Comparison of ENCODE assay signal across 17 cellular contexts in genomic region chr1:188988589-188988988, GRCh38.
DNase-seq lines count a peak whose midpoint lies in the region; ATAC-seq and TF ChIP-seq lines count a peak whose summit lies in the region.
"Had no signal": no experiment of that assay in that cellular context is flagged by ENCODE, and none has a peak within 500 bp of the region (broad histone marks: within the 10 kb centered on the region; RNA-seq: fewer than 3 reads in every experiment).

No MANE protein-coding gene starts in this region.

- no peaks in the 10 kb centered on the region for H4K20me1 ChIP-seq in SK-N-SH (ENCODE audit: insufficient read depth)

- ATAC-seq in heart left ventricle = no peak

- CTCF ChIA-PET in SK-N-SH (lab: Yijun Ruan, JAX) = no interaction called here

- POLR2A ChIA-PET in SK-N-SH (lab: Yijun Ruan, JAX) = no interaction called here

- no peak overlapping the region for H3K4me3 Mint-ChIP-seq in activated T-helper 1 cell treated with anti-CD3 and anti-CD28 coated beads, Interleukin-12 subunit alpha, Interleukin-12 subunit beta, Interleukin-2, Interleukin-4 antibody, amounts not matched to agents 30 ng/mL and 10 ng/mL and 1 ng/mL, durations not matched to agents 14 hours and 24 hours and 36 hours
- H3K4me3 Mint-ChIP-seq: CD4-positive, CD25-positive, alpha-beta regulatory T cell; IgD-negative memory B cell had no signal

- no peaks in the 10 kb centered on the region for H3K27me3 Mint-ChIP-seq in activated T-helper 1 cell treated with anti-CD3 and anti-CD28 coated beads, Interleukin-12 subunit alpha, Interleukin-12 subunit beta, Interleukin-2, Interleukin-4 antibody, amounts not matched to agents 30 ng/mL and 10 ng/mL and 1 ng/mL, durations not matched to agents 14 hours and 24 hours and 36 hours (ENCODE audit: insufficient read depth)
- H3K27me3 Mint-ChIP-seq: CD4-positive, CD25-positive, alpha-beta regulatory T cell; IgD-negative memory B cell had no signal

- in situ Hi-C loops in ACHN (cut with HindIII; ENCODE audit: low pct_ligation_motif_present, low pct_unique_long_range_greater_than_20kb, low sequenced_read_pairs) = no loop called here

- H3F3A ChIP-seq in SK-N-SH (replicated peaks; ENCODE audit: insufficient read depth) = no peaks in the 10 kb centered on the region

- H3K4me3 ChIP-seq in SK-N-SH (ENCODE audit: low read depth in 2 of 2, low read length in 1 of 2) = no peak overlapping the region
- H3K4me3 ChIP-seq in heart left ventricle = no peak overlapping the region
- H3K4me3 ChIP-seq: GM23248 had no signal

- no peak for TF ChIP-seq POLR2A in heart left ventricle (IDR thresholded peaks at IDR 0.05)

- no peaks in the 10 kb centered on the region; a peak in 2 of 4 replicates for H3K4me1 ChIP-seq in SK-N-SH (ENCODE audit: control insufficient read depth in 1 of 2, insufficient read depth in 2 of 2, low read depth in 1 of 2, low read length in 1 of 2)
- H3K4me1 ChIP-seq in heart left ventricle = no peaks in the 10 kb centered on the region

- no peaks in the 10 kb centered on the region for H3K9me2 ChIP-seq in SK-N-SH

- no peaks in the 10 kb centered on the region for H3K36me3 Mint-ChIP-seq in activated T-helper 1 cell treated with anti-CD3 and anti-CD28 coated beads, Interleukin-12 subunit alpha, Interleukin-12 subunit beta, Interleukin-2, Interleukin-4 antibody, amounts not matched to agents 30 ng/mL and 10 ng/mL and 1 ng/mL, durations not matched to agents 14 hours and 24 hours and 36 hours (ENCODE audit: low read depth)
- H3K36me3 Mint-ChIP-seq: CD4-positive, CD25-positive, alpha-beta regulatory T cell; IgD-negative memory B cell had no signal

- H3K4me2 ChIP-seq in SK-N-SH = no peak overlapping the region

- H3K27ac ChIP-seq in SK-N-SH (ENCODE audit: low read depth in 2 of 2, low read length in 1 of 2) (no peak overlapping the region), heart left ventricle (no peak overlapping the region)
- H3K27ac ChIP-seq: GM23248, RWPE1 had no signal

- peaks cover 3% of the 10 kb centered on the region for H3K9me3 Mint-ChIP-seq in activated T-helper 1 cell treated with anti-CD3 and anti-CD28 coated beads, Interleukin-12 subunit alpha, Interleukin-12 subunit beta, Interleukin-2, Interleukin-4 antibody, amounts not matched to agents 30 ng/mL and 10 ng/mL and 1 ng/mL, durations not matched to agents 14 hours and 24 hours and 36 hours

- H3K36me3 ChIP-seq in SK-N-SH (replicated peaks in 1 of 2; ENCODE audit: control insufficient read depth in 1 of 2, insufficient read depth in 2 of 2, low read length in 1 of 2) (no peaks in the 10 kb centered on the region), heart left ventricle (no peaks in the 10 kb centered on the region)

- H3K27ac Mint-ChIP-seq in activated T-helper 1 cell treated with anti-CD3 and anti-CD28 coated beads, Interleukin-12 subunit alpha, Interleukin-12 subunit beta, Interleukin-2, Interleukin-4 antibody, amounts not matched to agents 30 ng/mL and 10 ng/mL and 1 ng/mL, durations not matched to agents 14 hours and 24 hours and 36 hours = no peak overlapping the region
- H3K27ac Mint-ChIP-seq: CD4-positive, CD25-positive, alpha-beta regulatory T cell; IgD-negative memory B cell had no signal

- no peaks in the 10 kb centered on the region for H3K27me3 ChIP-seq in SK-N-SH (ENCODE audit: insufficient read depth)
- no peaks in the 10 kb centered on the region for H3K27me3 ChIP-seq in heart left ventricle

- peak; percentile 14; the same call in 1 of the 2 replicates for TF ChIP-seq CTCF in SK-N-SH (IDR thresholded peaks at IDR 0.05)
- no peak for TF ChIP-seq CTCF in heart left ventricle (IDR thresholded peaks at IDR 0.05)

- no peak overlapping the region for H3K9ac ChIP-seq in SK-N-SH
- H3K9ac ChIP-seq: GM23248 had no signal

- peak; percentile 16 for DNase-seq in ACHN
- DNase-seq in HS-5 (ENCODE audit: low read depth) = peak; percentile 1
- DNase-seq in SK-N-SH = no peak
- peak; percentile 10 for DNase-seq in fibroblast of peridontal ligament (ENCODE audit: extremely low read depth)
- DNase-seq in activated T-helper 1 cell treated with anti-CD3 and anti-CD28 coated beads, Interleukin-12 subunit alpha, Interleukin-12 subunit beta, Interleukin-2, Interleukin-4 antibody, amounts not matched to agents 30 ng/mL and 10 ng/mL and 1 ng/mL, durations not matched to agents 14 hours and 24 hours and 36 hours (ENCODE audit: low spot score) = no peak
- no peak for DNase-seq in heart left ventricle
- DNase-seq in cardiac septum (ENCODE audit: low spot score) = no peak
- DNase-seq in OCI-M2 (lab: John Stamatoyannopoulos, UW; ENCODE audit: unreplicated experiment) = no peak
- DNase-seq: CD4-positive, CD25-positive, alpha-beta regulatory T cell; DMS79 treated with DMSO at 0.1 percent for 48 hours; GF-D8; GM23248; NCI-H1417 treated with DMSO at 0.1 percent for 48 hours; NCI-H2029 treated with DMSO at 0.1 percent for 48 hours; NCI-H524 had no signal

- no peaks in the 10 kb centered on the region for H3K4me1 Mint-ChIP-seq in activated T-helper 1 cell treated with anti-CD3 and anti-CD28 coated beads, Interleukin-12 subunit alpha, Interleukin-12 subunit beta, Interleukin-2, Interleukin-4 antibody, amounts not matched to agents 30 ng/mL and 10 ng/mL and 1 ng/mL, durations not matched to agents 14 hours and 24 hours and 36 hours (ENCODE audit: low read depth)
- H3K4me1 Mint-ChIP-seq: CD4-positive, CD25-positive, alpha-beta regulatory T cell; IgD-negative memory B cell had no signal

- H3K9me3 ChIP-seq in SK-N-SH = no peaks in the 10 kb centered on the region
- H3K9me3 ChIP-seq in heart left ventricle = peaks cover 0 to 8% (median 0%) of the 10 kb centered on the region in 12 donors

- intact Hi-C loops in activated T-helper 1 cell treated with anti-CD3 and anti-CD28 coated beads, Interleukin-12 subunit alpha, Interleukin-12 subunit beta, Interleukin-2, Interleukin-4 antibody, amounts not matched to agents 30 ng/mL and 10 ng/mL and 1 ng/mL, durations not matched to agents 14 hours and 24 hours and 36 hours (cut with micrococcal nuclease) = no loop called here
- intact Hi-C loops in heart left ventricle (cut with DNase I) = no loop called here
- intact Hi-C loops in cardiac septum (cut with DNase I) = no loop called here

- no peaks in the 10 kb centered on the region for H3K79me2 ChIP-seq in SK-N-SH (ENCODE audit: insufficient read depth)

- no peak overlapping the region for H2AFZ ChIP-seq in SK-N-SH (ENCODE audit: low read depth)
- H2AFZ ChIP-seq: GM23248 had no signal

- TF ChIP-seq EP300 in SK-N-SH (IDR thresholded peaks at IDR 0.05; ENCODE audit: borderline replicate concordance in 1 of 2, low read depth in 1 of 2, low read length in 1 of 2) = peak in 1 of 2 experiments; percentile 27; a peak in 1 of 4 replicates

- TF ChIP-seq RAD21 in SK-N-SH (IDR thresholded peaks at IDR 0.05; ENCODE audit: low read length) = no peak

- 51% methylated on average over 3 of the region's 3 CpGs for WGBS in SK-N-SH (ENCODE audit: low lambda C conversion rate)
- 65 to 75% (median 72%) methylated on average over 3 of the region's 3 CpGs for WGBS in heart left ventricle, 4 donors

TF ChIP-seq in SK-N-SH, 30 proteins besides CTCF, POLR2A, EP300 and RAD21 (continues in another document):
- TF ChIP-seq RXRA (IDR thresholded peaks at IDR 0.05; ENCODE audit: borderline replicate concordance, low read depth) = no peak
- TF ChIP-seq YY1 (IDR thresholded peaks at IDR 0.05; ENCODE audit: low read depth) = no peak
- no peak for TF ChIP-seq ELF1 (IDR thresholded peaks at IDR 0.05)
- TF ChIP-seq RCOR1 (IDR thresholded peaks at IDR 0.05; ENCODE audit: low read length) = no peak
- no peak for TF ChIP-seq IRF3 (IDR thresholded peaks at IDR 0.05; ENCODE audit: low read depth, low read length)
- TF ChIP-seq USF1 (IDR thresholded peaks at IDR 0.05; ENCODE audit: borderline replicate concordance, low read depth) = no peak
- TF ChIP-seq GATA2 (CRISPR knock-in tag; IDR thresholded peaks at IDR 0.05) = peak; percentile 38; the same call in 1 of the 2 replicates
- no peak for TF ChIP-seq RFX5 (IDR thresholded peaks at IDR 0.05; ENCODE audit: low read length)
- TF ChIP-seq, protein P1, sequence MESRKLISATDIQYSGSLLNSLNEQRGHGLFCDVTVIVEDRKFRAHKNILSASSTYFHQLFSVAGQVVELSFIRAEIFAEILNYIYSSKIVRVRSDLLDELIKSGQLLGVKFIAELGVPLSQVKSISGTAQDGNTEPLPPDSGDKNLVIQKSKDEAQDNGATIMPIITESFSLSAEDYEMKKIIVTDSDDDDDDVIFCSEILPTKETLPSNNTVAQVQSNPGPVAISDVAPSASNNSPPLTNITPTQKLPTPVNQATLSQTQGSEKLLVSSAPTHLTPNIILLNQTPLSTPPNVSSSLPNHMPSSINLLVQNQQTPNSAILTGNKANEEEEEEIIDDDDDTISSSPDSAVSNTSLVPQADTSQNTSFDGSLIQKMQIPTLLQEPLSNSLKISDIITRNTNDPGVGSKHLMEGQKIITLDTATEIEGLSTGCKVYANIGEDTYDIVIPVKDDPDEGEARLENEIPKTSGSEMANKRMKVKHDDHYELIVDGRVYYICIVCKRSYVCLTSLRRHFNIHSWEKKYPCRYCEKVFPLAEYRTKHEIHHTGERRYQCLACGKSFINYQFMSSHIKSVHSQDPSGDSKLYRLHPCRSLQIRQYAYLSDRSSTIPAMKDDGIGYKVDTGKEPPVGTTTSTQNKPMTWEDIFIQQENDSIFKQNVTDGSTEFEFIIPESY (IDR thresholded peaks at IDR 0.05; ENCODE audit: borderline replicate concordance, low read depth) = no peak

Comparison
In these comparisons a context has a peak if more than half of its experiments do, and no peak if none do; other contexts are left out.
1. DNase-seq: peak in ACHN (single experiment), HS-5 (single experiment) and fibroblast of peridontal ligament (single experiment); none in SK-N-SH (single experiment), activated T-helper 1 cell treated with anti-CD3 and anti-CD28 coated beads, Interleukin-12 subunit alpha, Interleukin-12 subunit beta, Interleukin-2, Interleukin-4 antibody, amounts not matched to agents 30 ng/mL and 10 ng/mL and 1 ng/mL, durations not matched to agents 14 hours and 24 hours and 36 hours (single experiment), heart left ventricle (0 of 5), cardiac septum (single experiment) and OCI-M2 (single experiment).